1 cellular context compared by ENCODE assay signal in genomic region chr17:70405492-70406220, GRCh38.
TF ChIP-seq lines count a peak whose summit lies in the region.

No MANE protein-coding gene starts in this region.

TF ChIP-seq in A549, 52 proteins besides CTCF, POLR2A, EP300 and RAD21 (continued from another document):
- no peak for TF ChIP-seq HMGXB4 (CRISPR knock-in tag; IDR thresholded peaks at IDR 0.05; ENCODE audit: borderline replicate concordance)
- peak; percentile 96 for TF ChIP-seq BCL3 (IDR thresholded peaks at IDR 0.05)
- peak; percentile 76 to 97; a peak in 4 of 5 replicates for TF ChIP-seq JUN (IDR thresholded peaks at IDR 0.05)
- no peak for TF ChIP-seq ESRRA (IDR thresholded peaks at IDR 0.05; ENCODE audit: borderline replicate concordance, low read length)
- peak; percentile 97 for TF ChIP-seq FOSL2 (IDR thresholded peaks at IDR 0.05)
- peak; percentile 97 for TF ChIP-seq FOSL2 (CRISPR knock-in tag; IDR thresholded peaks at IDR 0.05)
- TF ChIP-seq NPAS2 (CRISPR knock-in tag; IDR thresholded peaks at IDR 0.05; ENCODE audit: borderline replicate concordance), result no peak
- TF ChIP-seq RARB (CRISPR knock-in tag; IDR thresholded peaks at IDR 0.05), result no peak
- TF ChIP-seq HOXA7 (CRISPR knock-in tag; IDR thresholded peaks at IDR 0.05), result 0 out of 2 replicates have a peak, but pooled peaks have one; percentile 40
- no peak for TF ChIP-seq NR3C1 (IDR thresholded peaks at IDR 0.05)
- TF ChIP-seq MAX (IDR thresholded peaks at IDR 0.05), result peak; percentile 32; the same call in 1 of the 2 replicates
- peak; percentile 68; the same call in 1 of the 2 replicates for TF ChIP-seq GATA3 (IDR thresholded peaks at IDR 0.05; ENCODE audit: borderline replicate concordance)
- no peak for TF ChIP-seq CHD2 (IDR thresholded peaks at IDR 0.05; ENCODE audit: low read length, partially characterized antibody)
- TF ChIP-seq SMC3 (IDR thresholded peaks at IDR 0.05), result 0 out of 3 replicates have a peak, but pooled peaks have one; percentile 24
- no peak for TF ChIP-seq RCOR1 (IDR thresholded peaks at IDR 0.05; ENCODE audit: low read depth, low read length)
- peak; percentile 91 to 97 for TF ChIP-seq CEBPB (IDR thresholded peaks at IDR 0.05)
- TF ChIP-seq CHD4 (IDR thresholded peaks at IDR 0.05; ENCODE audit: borderline replicate concordance), result no peak
- TF ChIP-seq FOXS1 (CRISPR knock-in tag; IDR thresholded peaks at IDR 0.05), result 0 out of 2 replicates have a peak, but pooled peaks have one; percentile 22
TF ChIP-seq in A549: peak in this region for 15.
